7 cellular contexts compared by ENCODE assay signal in the genomic region with DNA sequence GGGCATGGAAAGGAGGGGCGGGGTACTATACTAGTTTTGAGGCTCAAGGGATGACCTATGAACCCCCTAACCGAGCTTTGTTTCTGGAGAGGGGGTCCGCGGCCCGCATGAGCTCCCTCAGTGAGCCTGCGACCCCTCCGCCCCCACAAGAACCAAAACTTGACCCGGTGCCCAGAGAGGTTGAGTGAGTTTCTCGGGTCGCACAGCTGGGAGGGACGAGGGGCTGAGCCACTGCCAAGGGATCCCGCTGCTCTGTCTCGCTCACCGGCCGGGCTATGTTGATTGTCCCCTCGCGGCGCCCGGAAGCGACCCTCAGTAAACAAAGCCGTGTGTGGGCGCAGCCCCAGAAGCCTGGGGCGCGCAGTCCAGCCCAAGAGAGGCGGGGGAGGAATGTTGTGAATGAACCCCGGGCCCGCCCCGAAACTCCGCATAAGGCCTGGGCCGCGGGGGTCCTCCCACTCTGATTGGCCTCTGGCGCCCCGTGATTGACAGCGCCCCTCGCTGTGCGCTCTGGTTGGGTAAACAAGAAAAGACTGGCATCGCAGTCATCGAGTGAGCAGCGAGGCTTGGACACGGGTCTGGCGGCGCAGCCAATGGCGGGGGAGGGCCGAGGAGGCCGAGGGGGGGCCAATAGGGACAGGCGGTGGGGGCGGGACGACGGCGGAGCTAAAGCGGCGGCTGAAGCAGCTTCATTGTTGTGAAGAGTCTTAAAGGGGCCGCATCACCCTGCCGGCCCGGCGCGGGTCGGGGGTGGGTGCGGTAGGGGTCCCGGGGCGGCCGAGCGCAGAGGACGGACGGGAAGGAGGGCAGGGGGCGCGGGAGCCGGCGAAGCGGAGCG. TPM values are rescaled to one million over a fixed set of nuclear protein-coding genes. Genes with fewer than 3 reads are reported as not detected.
DNase-seq lines count a peak whose midpoint lies in the region; ATAC-seq and TF ChIP-seq lines count a peak whose summit lies in the region.

A gene (plus strand): TSS at position 692 of the 838 bp plus-strand sequence. CDS start 206 bp downstream, outside the sequence.

- no peaks in the 10 kb centered on the region for H3K9me3 ChIP-seq in hepatocyte (ENCODE audit: low read depth)

- peak within 1 kb of the TSS; percentile 41 for H3K4me3 ChIP-seq in hepatocyte

- peak; percentile 99 for DNase-seq in NCI-H2029 (lab: John Stamatoyannopoulos, UW)
- DNase-seq in T-helper 9 cell: peak; percentile 75
- DNase-seq in astrocyte of the hippocampus (ENCODE audit: low read depth, low spot score): peak; percentile 100
- DNase-seq in hepatocyte (ENCODE audit: low spot score): peak; percentile 99
- peak; percentile 96 for DNase-seq in renal cortical epithelial cell (ENCODE audit: low read depth)

- H3K27ac ChIP-seq in hepatocyte: peak within 1 kb of the TSS; percentile 54

- H3K4me1 ChIP-seq in hepatocyte (ENCODE audit: insufficient read depth): peaks cover 15% of the 10 kb centered on the region

- no peaks in the 10 kb centered on the region for H4K20me1 ChIP-seq in hepatocyte (ENCODE audit: insufficient read depth, poor library complexity, severe bottlenecking)

- H3K27me3 ChIP-seq in hepatocyte: no peaks in the 10 kb centered on the region

- 5% methylated on average over 43 of the region's 71 CpGs for WGBS in hepatocyte (ENCODE audit: low lambda C conversion rate, missing lambda C conversion rate)

- ATAC-seq in GM18508 (IDR thresholded peaks at IDR 0.05; ENCODE audit: insufficient read depth, unreplicated experiment): peak; percentile 92
- ATAC-seq in HG02981 (IDR thresholded peaks at IDR 0.05; ENCODE audit: unreplicated experiment): peak; percentile 90

- TF ChIP-seq CTCF in hepatocyte (IDR thresholded peaks at IDR 0.05; ENCODE audit: poor library complexity): no peak

- H2AFZ ChIP-seq in hepatocyte: peak within 1 kb of the TSS; percentile 42

- no peaks in the 10 kb centered on the region for H3K36me3 ChIP-seq in hepatocyte (replicated peaks; ENCODE audit: insufficient read depth, low read depth)

- peak within 1 kb of the TSS; percentile 91 for H3K4me2 ChIP-seq in hepatocyte

- no peaks in the 10 kb centered on the region for H3K9me2 ChIP-seq in hepatocyte (replicated peaks; ENCODE audit: insufficient read depth)

- H3K79me2 ChIP-seq in hepatocyte: peaks cover 15% of the 10 kb centered on the region

RNA-seq across cellular contexts. Expression of the gene that starts here (rescaled TPM):
- total RNA-seq in hepatocyte: 3.1 and 3.7 TPM in 2 replicates
- 2.8 and 3.5 TPM in 2 replicates for polyA plus RNA-seq in hepatocyte
- total RNA-seq in renal cortical epithelial cell: 13.2 and 39.3 TPM in 2 replicates

Comparison
In these comparisons a context has a peak if more than half of its experiments do, and no peak if none do; other contexts are left out.
1. Peak in every context shown above with its lines: DNase-seq, ATAC-seq, H3K4me3 ChIP-seq and H3K27ac ChIP-seq.